In genomic region chr1:935751-936231, GRCh38 we compare ENCODE assay signal across 10 cellular contexts. TPM values are rescaled to one million over a fixed set of nuclear protein-coding genes. Genes with fewer than 3 reads are reported as not detected.
DNase-seq lines count a peak whose midpoint lies in the region; ATAC-seq and TF ChIP-seq lines count a peak whose summit lies in the region.
"Had no signal": no experiment of that assay in that cellular context is flagged by ENCODE, and none has a peak within 500 bp of the region (broad histone marks: within the 10 kb centered on the region; RNA-seq: fewer than 3 reads in every experiment).

No MANE protein-coding gene starts in this region.

- TF ChIP-seq CTCF in neural cell (IDR thresholded peaks at IDR 0.05; ENCODE audit: poor library complexity, severe bottlenecking): no peak

- no peaks in the 10 kb centered on the region for H3K79me2 ChIP-seq in Karpas-422 (ENCODE audit: low read length)
- no peaks in the 10 kb centered on the region for H3K79me2 ChIP-seq in neural cell (replicated peaks; ENCODE audit: insufficient read depth, low read length)

- H3K27me3 ChIP-seq in Karpas-422 (ENCODE audit: low read length): no peaks in the 10 kb centered on the region; the same call in 1 of the 2 replicates
- peaks cover 52% of the 10 kb centered on the region for H3K27me3 ChIP-seq in neural cell (ENCODE audit: insufficient read depth, low read depth, low read length)
- H3K27me3 ChIP-seq: MG63 had no signal

- no peak for TF ChIP-seq RAD21 in neural cell (conservative IDR thresholded peaks at IDR 0.05)

- H3K36me3 ChIP-seq in Karpas-422 (ENCODE audit: insufficient read depth, low read length) (no peaks in the 10 kb centered on the region), neural cell (ENCODE audit: insufficient read depth, low read length) (no peaks in the 10 kb centered on the region)

- H3K9me2 ChIP-seq in Karpas-422 (replicated peaks; ENCODE audit: insufficient read depth, low read length) (no peaks in the 10 kb centered on the region), neural cell (ENCODE audit: insufficient read depth, low read length) (no peaks in the 10 kb centered on the region)

- no peak overlapping the region for H2AFZ ChIP-seq in Karpas-422 (ENCODE audit: low read length)
- no peak overlapping the region for H2AFZ ChIP-seq in neural cell (ENCODE audit: low read depth, low read length)

- H3K9me3 ChIP-seq in Karpas-422 (ENCODE audit: low read length): no peaks in the 10 kb centered on the region
- H3K9me3 ChIP-seq in neural cell (ENCODE audit: low read length): no peaks in the 10 kb centered on the region
- H3K9me3 ChIP-seq: MG63 had no signal

- H4K20me1 ChIP-seq in Karpas-422 (ENCODE audit: insufficient read depth, low read depth, low read length) (peaks cover 5% of the 10 kb centered on the region; the same call in 1 of the 2 replicates), neural cell (ENCODE audit: insufficient read depth) (no peaks in the 10 kb centered on the region)

- H3K9ac ChIP-seq in Karpas-422 (ENCODE audit: low read length) (no peak overlapping the region), neural cell (ENCODE audit: low read length) (peak overlapping the region; percentile 26)

- no peak for TF ChIP-seq EP300 in neural cell (conservative IDR thresholded peaks at IDR 0.05; ENCODE audit: poor library complexity, severe bottlenecking)

- H3K4me1 ChIP-seq in Karpas-422 (ENCODE audit: low read length): peaks cover 9% of the 10 kb centered on the region

- no peak for ATAC-seq in GM19023 (IDR thresholded peaks at IDR 0.05; ENCODE audit: unreplicated experiment)
- ATAC-seq in HG03378 (IDR thresholded peaks at IDR 0.05; ENCODE audit: unreplicated experiment): no peak
- ATAC-seq: activated CD8-positive, alpha-beta memory T cell treated with anti-CD3 and anti-CD28 coated beads, Interleukin-2, amount 10 ng/mL, durations not matched to agents 7 days and 5 days had no signal

- H3F3A ChIP-seq in neural cell (ENCODE audit: insufficient read depth, low read length, poor library complexity, severe bottlenecking): no peaks in the 10 kb centered on the region

- H3K4me3 ChIP-seq in Karpas-422 (ENCODE audit: low read length) (no peak overlapping the region), neural cell (ENCODE audit: low read length) (peak overlapping the region; percentile 34)
- H3K4me3 ChIP-seq: MG63 had no signal

- peak; percentile 69 for DNase-seq in Karpas-422
- DNase-seq in NCI-H748 (lab: John Stamatoyannopoulos, UW; ENCODE audit: unreplicated experiment): peak; percentile 88
- DNase-seq: activated CD8-positive, alpha-beta memory T cell treated with anti-CD3 and anti-CD28 coated beads, Interleukin-2, amount 10 ng/mL, durations not matched to agents 7 days and 5 days; MG63; stimulated activated CD4-positive, alpha-beta T cell treated with anti-CD3 and anti-CD28 coated beads, Interleukin-15, amount 100 ng/mL, for 24 hours had no signal

- no peak overlapping the region for H3K27ac ChIP-seq in Karpas-422 (ENCODE audit: low read length)
- no peak overlapping the region for H3K27ac ChIP-seq in neural cell (ENCODE audit: low read length)

- no peak overlapping the region for H3K4me2 ChIP-seq in Karpas-422 (ENCODE audit: low read depth, low read length, poor library complexity, severe bottlenecking)
- H3K4me2 ChIP-seq in neural cell (ENCODE audit: low read length): no peak overlapping the region

TF ChIP-seq in neural cell, 6 proteins besides CTCF, POLR2A, EP300 and RAD21:
- TF ChIP-seq MXI1 (conservative IDR thresholded peaks at IDR 0.05; ENCODE audit: poor library complexity, severe bottlenecking) (no peak), EZH2 (IDR thresholded peaks at IDR 0.05; ENCODE audit: borderline replicate concordance, insufficient read depth, low read length, poor library complexity, severe bottlenecking) (no peak), SMC3 (conservative IDR thresholded peaks at IDR 0.05; ENCODE audit: poor library complexity) (no peak), POLR2AphosphoS5 (IDR thresholded peaks at IDR 0.05) (no peak), REST (IDR thresholded peaks at IDR 0.05; ENCODE audit: borderline replicate concordance) (no peak), TAF1 (IDR thresholded peaks at IDR 0.05; ENCODE audit: low read depth) (no peak)

RNA-seq across cellular contexts. Expression of gene SAMD11, which starts 12.1 kb away (rescaled TPM):
- total RNA-seq in Karpas-422 (2014; rRNA removed; shearing (Covaris generic); ENCODE audit: low replicate concordance): not detected in 2 replicates
- 11.2 and 21.6 TPM in 2 replicates for polyA plus RNA-seq in neural cell
- 3.6 and 6.1 TPM in 2 replicates for polyA minus RNA-seq in neural cell
- total RNA-seq: mononuclear cell, subcutaneous adipose tissue had no signal

RNA-seq across cellular contexts. Expression of gene NOC2L, which starts 23.3 kb away (rescaled TPM):
- total RNA-seq in Karpas-422 (2014; rRNA removed; shearing (Covaris generic); ENCODE audit: low replicate concordance): 32.5 and 63.5 TPM in 2 replicates
- 77.2 and 78.2 TPM in 2 replicates for polyA plus RNA-seq in neural cell
- 70.8 and 77.2 TPM in 2 replicates for polyA minus RNA-seq in neural cell

RNA-seq across cellular contexts. Expression of gene KLHL17, which starts 24.6 kb away (rescaled TPM):
- total RNA-seq in Karpas-422 (2014; rRNA removed; shearing (Covaris generic); ENCODE audit: low replicate concordance): 13.9 and 21.2 TPM in 2 replicates
- 52.3 and 64.2 TPM in 2 replicates for polyA plus RNA-seq in neural cell
- polyA minus RNA-seq in neural cell: 9.5 and 14.9 TPM in 2 replicates

RNA-seq across cellular contexts. Expression of gene PLEKHN1, which starts 30.5 kb away (rescaled TPM):
- total RNA-seq in Karpas-422 (2014; rRNA removed; shearing (Covaris generic); ENCODE audit: low replicate concordance): 0.72 TPM in 1 of 2 replicates, not detected in the other
- 0.28 and 1.1 TPM in 2 replicates for polyA plus RNA-seq in neural cell
- polyA minus RNA-seq in neural cell: not detected in 2 replicates

RNA-seq across cellular contexts. Expression of gene PERM1, which starts 46.1 kb away (rescaled TPM):
- total RNA-seq in Karpas-422 (2014; rRNA removed; shearing (Covaris generic); ENCODE audit: low replicate concordance): not detected in 2 replicates
- not detected in 2 replicates for polyA plus RNA-seq in neural cell
- not detected in 2 replicates for polyA minus RNA-seq in neural cell
- total RNA-seq: activated CD8-positive, alpha-beta memory T cell treated with anti-CD3 and anti-CD28 coated beads, Interleukin-2, amount 10 ng/mL, durations not matched to agents 7 days and 5 days had no signal
